ENCODE assay signal across 8 cellular contexts in genomic region chr22:39502109-39502788, GRCh38. TPM values are rescaled to one million over a fixed set of nuclear protein-coding genes. Genes with fewer than 3 reads are reported as not detected.
DNase-seq lines count a peak whose midpoint lies in the region; ATAC-seq and TF ChIP-seq lines count a peak whose summit lies in the region.

TSS of gene MIEF1 (plus strand) at chr22:39502290. CDS start at chr22:39511295, 9,005 bp downstream.

- H3K27me3 Mint-ChIP-seq in IgD-negative memory B cell, result no peaks in the 10 kb centered on the region

- H3K9me3 Mint-ChIP-seq in IgD-negative memory B cell, result no peaks in the 10 kb centered on the region

- H3K9me3 ChIP-seq in PC-3 (ENCODE audit: low read length) (no peaks in the 10 kb centered on the region), mucosa of stomach (ENCODE audit: control insufficient read depth, low read length) (no peaks in the 10 kb centered on the region)

- no peaks in the 10 kb centered on the region for H3F3A ChIP-seq in PC-3 (ENCODE audit: low read length, unreplicated experiment)

- POLR2A ChIA-PET in PC-3 (lab: Charles Lee; ENCODE audit: unreplicated experiment), result no interaction called here

- peak within 1 kb of the TSS; percentile 78 for H2AFZ ChIP-seq in PC-3 (ENCODE audit: low read length)

- DNase-seq in DMS 273 (lab: John Stamatoyannopoulos, UW; ENCODE audit: unreplicated experiment) (peak; percentile 96), PC-3 (peak; percentile 90), erythroblast (lab: John Stamatoyannopoulos, UW) (peak; percentile 98)
- DNase-seq in activated T-cell treated with anti-CD3 and anti-CD28 coated beads, Interleukin-2, amount 50 U/mL, for 1 hour, result peak; percentile 86
- DNase-seq in stimulated activated CD8-positive, alpha-beta memory T cell treated with anti-CD3 and anti-CD28 coated beads, Interleukin-7, amount 100 ng/mL, for 1 hour (ENCODE audit: low read depth in 2 of 2), result peak; percentile 78 to 80

- H3K36me3 Mint-ChIP-seq in IgD-negative memory B cell, result peaks cover 11% of the 10 kb centered on the region

- no peaks in the 10 kb centered on the region for H3K27me3 ChIP-seq in PC-3 (ENCODE audit: low read length)
- H3K27me3 ChIP-seq in mucosa of stomach (ENCODE audit: control insufficient read depth, insufficient read depth, low read length), result no peaks in the 10 kb centered on the region

- peak; percentile 51 for TF ChIP-seq POLR2A in erythroblast (IDR thresholded peaks at IDR 0.05; ENCODE audit: low read length)

- no peaks in the 10 kb centered on the region for H3K9me2 ChIP-seq in PC-3 (replicated peaks; ENCODE audit: low read length)

- no peaks in the 10 kb centered on the region for H4K20me1 ChIP-seq in PC-3 (ENCODE audit: low read length)

- intact Hi-C loops in PC-3 (cut with micrococcal nuclease), result no loop called here

- ATAC-seq in GM21526 (IDR thresholded peaks at IDR 0.05; ENCODE audit: low FRiP score, unreplicated experiment) (peak; percentile 85), PC-3 (peak; percentile 97)

- H3K4me2 ChIP-seq in PC-3 (ENCODE audit: low read length), result peak within 1 kb of the TSS; percentile 78

- no peak for TF ChIP-seq CTCF in PC-3 (conservative IDR thresholded peaks at IDR 0.05; ENCODE audit: low read depth, low read length)

- H3K4me3 Mint-ChIP-seq in IgD-negative memory B cell, result peak within 1 kb of the TSS; percentile 87 to 99 (median 96)

- H3K27ac ChIP-seq in PC-3 (ENCODE audit: low read length), result peak within 1 kb of the TSS; percentile 25; the same call in 1 of the 2 replicates

- H3K27ac Mint-ChIP-seq in IgD-negative memory B cell, result peak within 1 kb of the TSS; percentile 75 to 93 (median 92)

- H3K9ac ChIP-seq in PC-3 (ENCODE audit: low read length) (peak within 1 kb of the TSS; percentile 94), mucosa of stomach (ENCODE audit: low read length) (peak within 1 kb of the TSS; percentile 81)

- H3K36me3 ChIP-seq in PC-3 (ENCODE audit: low read depth, low read length) (peaks cover 25% of the 10 kb centered on the region; the same call in 1 of the 2 replicates), mucosa of stomach (ENCODE audit: control insufficient read depth, insufficient read depth, low read length) (no peaks in the 10 kb centered on the region)

- H3K4me1 ChIP-seq in PC-3 (ENCODE audit: insufficient read depth, low read length) (peaks cover 17% of the 10 kb centered on the region), mucosa of stomach (ENCODE audit: control insufficient read depth, insufficient read depth, low read length) (peaks cover 29% of the 10 kb centered on the region)

- peak within 1 kb of the TSS; percentile 93 for H3K4me3 ChIP-seq in PC-3 (ENCODE audit: low read length)
- peak within 1 kb of the TSS; percentile 82 for H3K4me3 ChIP-seq in mucosa of stomach (ENCODE audit: low read length)

- BruUV-seq in PC-3 (replicated peaks; lab: Mats Ljungman, UMichigan), result no TSS peak

- peaks cover 23 to 25% (median 25%) of the 10 kb centered on the region in 3 donors for H3K4me1 Mint-ChIP-seq in IgD-negative memory B cell

- peaks cover 46% of the 10 kb centered on the region for H3K79me2 ChIP-seq in PC-3 (ENCODE audit: low read length)

- CTCF ChIA-PET in PC-3 (lab: Charles Lee), result interaction anchor here (1.0 kb wide), 2 partner anchors 18 to 27 kb away, joined by 4 to 5 read pairs; partner anchors contain the start of gene ATF4

RNA-seq across cellular contexts. Expression of gene MIEF1, which starts in this region (rescaled TPM):
- 24.8 TPM for polyA plus RNA-seq in IgD-negative memory B cell
- total RNA-seq in PC-3 (2014; rRNA removed), result 22.1 and 23.2 TPM in 2 replicates

Comparison
In these comparisons a context has a peak if more than half of its experiments do, and no peak if none do; other contexts are left out.
1. Peak in every context shown above with its lines: DNase-seq, ATAC-seq, H3K4me3 ChIP-seq and H3K27ac ChIP-seq.